8 cellular contexts compared by ENCODE assay signal in the genomic region with DNA sequence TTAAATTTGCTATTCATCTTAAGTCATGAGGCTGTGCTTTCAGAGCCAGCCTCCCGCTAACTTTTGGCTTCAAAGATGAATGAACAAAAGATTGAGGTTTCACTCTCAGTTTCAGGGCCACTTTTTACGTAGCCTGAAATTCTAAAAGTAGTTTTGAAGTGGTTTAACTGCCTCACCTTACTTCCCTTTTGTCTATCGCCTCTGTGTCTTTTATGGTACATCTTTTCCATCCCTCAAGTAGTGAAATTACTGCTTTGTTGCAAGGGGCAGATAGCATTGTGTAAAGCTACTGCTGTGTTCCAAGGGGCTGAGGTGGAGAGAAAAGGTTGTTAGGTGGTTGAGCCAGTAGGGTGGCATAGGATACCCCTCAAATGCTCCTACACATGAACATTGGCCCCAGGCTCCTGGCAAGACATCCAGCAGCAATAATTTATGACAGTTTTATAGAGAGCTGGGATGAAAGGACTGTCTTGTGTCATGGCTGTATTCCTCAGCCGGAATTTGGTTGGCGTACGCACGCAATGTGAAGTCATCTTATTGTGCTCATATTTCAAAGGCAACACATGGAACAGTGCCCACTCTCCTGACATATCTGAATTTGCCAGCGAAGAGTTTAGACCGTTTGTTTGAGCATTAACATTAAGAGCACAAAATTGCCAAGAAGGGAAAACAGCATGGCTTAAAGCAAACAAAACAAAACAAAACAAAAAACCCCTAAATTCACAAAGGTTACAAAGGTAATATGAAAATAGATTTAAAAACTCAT. TPM values are rescaled to one million over a fixed set of nuclear protein-coding genes. Genes with fewer than 3 reads are reported as not detected.
DNase-seq lines count a peak whose midpoint lies in the region; ATAC-seq lines count a peak whose summit lies in the region.

No MANE protein-coding gene starts in this region.

- H4K91ac ChIP-seq in neuronal stem cell (ENCODE audit: low read depth, low read length, poor library complexity): no peak overlapping the region

- H2BK120ac ChIP-seq in neuronal stem cell (ENCODE audit: low read depth, low read length): no peak overlapping the region

- no peak for DNase-seq in left cardiac atrium
- DNase-seq in Right ventricle myocardium superior: no peak
- peak; percentile 50 for DNase-seq in NCI-H2029 treated with DMSO at 0.1 percent for 48 hours (lab: John Stamatoyannopoulos, UW)
- DNase-seq in adipocyte (ENCODE audit: low read depth): peak; percentile 86
- DNase-seq in neuronal stem cell (ENCODE audit: low spot score): no peak
- no peak for DNase-seq in SIG-M5 treated with dmso at 0.1 percent for 504 hours (lab: John Stamatoyannopoulos, UW; ENCODE audit: unreplicated experiment)
- DNase-seq in NK-92 (lab: John Stamatoyannopoulos, UW; ENCODE audit: unreplicated experiment): no peak

- H3K18ac ChIP-seq in neuronal stem cell (ENCODE audit: low read length): no peak overlapping the region

- no peak overlapping the region for H3K14ac ChIP-seq in neuronal stem cell (ENCODE audit: low read length)

- H3K23ac ChIP-seq in neuronal stem cell (ENCODE audit: low read depth, low read length, poor library complexity): no peak overlapping the region

- no peak overlapping the region for H3K27ac ChIP-seq in neuronal stem cell (replicated peaks; ENCODE audit: low read length)

- H3K4me3 ChIP-seq in adipocyte (ENCODE audit: low read length) (peak overlapping the region; percentile 63), neuronal stem cell (ENCODE audit: low read length in 2 of 2) (no peak overlapping the region)

- no peak overlapping the region for H2BK5ac ChIP-seq in neuronal stem cell (ENCODE audit: low read length)

- ATAC-seq in left cardiac atrium (peak; percentile 55 to 57), Right ventricle myocardium superior (ENCODE audit: poor library complexity) (no peak), HG02678 (IDR thresholded peaks at IDR 0.05; ENCODE audit: unreplicated experiment) (peak; percentile 84)

- H3K27me3 ChIP-seq in adipocyte (replicated peaks; ENCODE audit: control insufficient read depth, insufficient read depth, low read length) (no peaks in the 10 kb centered on the region), neuronal stem cell (ENCODE audit: control insufficient read depth in 3 of 3, insufficient read depth in 3 of 3, low read depth in 1 of 3, low read length in 3 of 3) (no peaks in the 10 kb centered on the region)

- H3K79me1 ChIP-seq in neuronal stem cell (ENCODE audit: low read depth, low read length): no peaks in the 10 kb centered on the region

- no peak overlapping the region for H2BK15ac ChIP-seq in neuronal stem cell (ENCODE audit: low read length)

- no peaks in the 10 kb centered on the region for H3K36me3 ChIP-seq in adipocyte (ENCODE audit: control insufficient read depth, insufficient read depth, low read length, severe bottlenecking)
- H3K36me3 ChIP-seq in neuronal stem cell (replicated peaks in 1 of 2; ENCODE audit: control insufficient read depth in 2 of 2, insufficient read depth in 2 of 2, low read length in 2 of 2): no peaks in the 10 kb centered on the region

- intact Hi-C loops in left cardiac atrium (cut with DNase I): no loop called here
- intact Hi-C loops in Right ventricle myocardium superior (cut with DNase I): no loop called here

- H4K8ac ChIP-seq in neuronal stem cell (ENCODE audit: low read depth, low read length): no peak overlapping the region

- no peak overlapping the region for H2BK12ac ChIP-seq in neuronal stem cell (ENCODE audit: low read length)

- H3K9me3 ChIP-seq in adipocyte (ENCODE audit: control insufficient read depth, low read length) (no peaks in the 10 kb centered on the region), neuronal stem cell (replicated peaks in 1 of 2; ENCODE audit: control insufficient read depth in 2 of 2, insufficient read depth in 1 of 2, low read depth in 1 of 2, low read length in 2 of 2) (no peaks in the 10 kb centered on the region)

- peaks cover 29% of the 10 kb centered on the region for H3K4me1 ChIP-seq in adipocyte (ENCODE audit: control insufficient read depth, insufficient read depth, low read length)
- H3K4me1 ChIP-seq in neuronal stem cell (ENCODE audit: control insufficient read depth in 2 of 2, insufficient read depth in 1 of 2, low read depth in 1 of 2, low read length in 2 of 2): no peaks in the 10 kb centered on the region

- peak overlapping the region; percentile 73 for H2AFZ ChIP-seq in neuronal stem cell (ENCODE audit: low read length)

- no CpG with 5 or more reads among the region's 9 CpGs for WGBS in neuronal stem cell (ENCODE audit: extremely low coverage in 2 of 2, insufficient read length in 2 of 2, insufficient replicate concordance in 1 of 2), 2 donors

- no peak overlapping the region for H2AK5ac ChIP-seq in neuronal stem cell (ENCODE audit: low read depth, low read length)

- H3K9ac ChIP-seq in adipocyte (ENCODE audit: low read length): no peak overlapping the region
- H3K9ac ChIP-seq in neuronal stem cell (ENCODE audit: low read depth, low read length, poor library complexity): no peak overlapping the region

- no peak overlapping the region for H3K4ac ChIP-seq in neuronal stem cell (ENCODE audit: low read length)

- no peak overlapping the region for H3K4me2 ChIP-seq in neuronal stem cell (ENCODE audit: insufficient read depth, low read length, poor library complexity, severe bottlenecking)

RNA-seq across cellular contexts. Expression of gene QPCT, which starts 32.2 kb away (rescaled TPM):
- 1 to 10 TPM; 1.4 to 2.5 TPM for total RNA-seq in left cardiac atrium
- total RNA-seq in Right ventricle myocardium superior: 1.2 TPM
- 6.9 TPM for polyA plus RNA-seq in neuronal stem cell (2013, experiment 1 of 2)
- polyA plus RNA-seq in neuronal stem cell (2013, experiment 2 of 2): 7.3 TPM

RNA-seq across cellular contexts. Expression of gene PRKD3, which starts 52.0 kb away (rescaled TPM):
- total RNA-seq in left cardiac atrium (10 to 100 TPM; 15.9 to 21.0 TPM), Right ventricle myocardium superior (10.4 TPM)
- 23.0 TPM for polyA plus RNA-seq in neuronal stem cell (2013, experiment 1 of 2)
- polyA plus RNA-seq in neuronal stem cell (2013, experiment 2 of 2): 23.0 TPM

Comparison
In these comparisons a context has a peak if more than half of its experiments do, and no peak if none do; other contexts are left out.
1. DNase-seq: peak in NCI-H2029 treated with DMSO at 0.1 percent for 48 hours (single experiment) and adipocyte (single experiment); none in left cardiac atrium (single experiment), Right ventricle myocardium superior (single experiment), neuronal stem cell (single experiment), SIG-M5 treated with dmso at 0.1 percent for 504 hours (single experiment) and NK-92 (single experiment).